ENCODE assay signal across 1 cellular context in the genomic region with DNA sequence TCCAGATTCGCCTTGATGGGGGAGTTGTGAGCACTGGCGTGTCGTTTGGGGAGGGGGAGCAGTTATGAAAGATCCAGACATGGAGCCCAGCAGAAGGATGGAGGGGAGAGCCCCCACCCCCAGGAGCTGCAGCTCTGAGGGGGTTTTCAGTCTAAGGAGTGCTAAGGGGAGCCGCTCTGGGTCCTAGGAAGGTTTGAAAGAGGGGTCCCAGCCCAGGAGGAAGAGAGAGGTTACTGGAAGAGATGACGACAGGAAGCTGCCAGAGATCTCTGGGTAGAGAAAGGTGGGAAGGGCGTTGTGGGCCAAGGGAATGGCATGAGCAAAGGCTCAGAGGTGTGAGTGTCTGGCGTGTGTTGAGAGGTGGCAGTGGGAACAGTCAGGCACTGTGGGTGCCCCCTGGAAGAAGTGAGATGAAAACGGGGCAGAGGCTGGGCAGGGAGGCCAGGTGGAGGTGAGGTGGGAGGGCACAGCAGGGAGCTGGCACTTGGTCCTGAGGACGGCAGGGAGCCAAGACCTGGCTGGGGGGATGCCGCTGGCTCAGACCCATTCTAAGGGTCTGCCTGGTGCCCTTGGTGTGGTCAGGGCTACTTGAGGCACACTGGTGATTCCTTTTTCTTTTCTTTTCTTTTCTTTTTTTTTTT.
TF ChIP-seq lines count a peak whose summit lies in the region.

No MANE protein-coding gene starts in this region.

TF ChIP-seq in HEK293, 187 proteins besides CTCF, POLR2A, EP300 and RAD21 (continued from another document and continues in another):
- peak; percentile 51 for TF ChIP-seq ZIC2 (tag by site-specific recombination; IDR thresholded peaks at IDR 0.05)
- peak; percentile 14; the same call in 1 of the 2 replicates for TF ChIP-seq ZBTB10 (tag by site-specific recombination; IDR thresholded peaks at IDR 0.05)
- no peak for TF ChIP-seq ZNF433 (tag by site-specific recombination; IDR thresholded peaks at IDR 0.05; ENCODE audit: low read depth)
- no peak for TF ChIP-seq ZNF704 (tag by site-specific recombination; IDR thresholded peaks at IDR 0.05)
- TF ChIP-seq ZNF626 (tag by site-specific recombination; IDR thresholded peaks at IDR 0.05): no peak
- TF ChIP-seq ZNF391 (tag by site-specific recombination; IDR thresholded peaks at IDR 0.05; ENCODE audit: borderline replicate concordance, low read depth): no peak
- TF ChIP-seq KLF17 (tag by site-specific recombination; IDR thresholded peaks at IDR 0.05): no peak
- TF ChIP-seq EGR2 (tag by site-specific recombination; IDR thresholded peaks at IDR 0.05; ENCODE audit: low read depth): no peak
- TF ChIP-seq ZNF843 (tag by site-specific recombination; IDR thresholded peaks at IDR 0.05): no peak
- no peak for TF ChIP-seq ZNF596 (tag by site-specific recombination; IDR thresholded peaks at IDR 0.05)
- TF ChIP-seq REPIN1 (tag by site-specific recombination; IDR thresholded peaks at IDR 0.05; ENCODE audit: low read depth): no peak
- no peak for TF ChIP-seq ZNF202 (tag by site-specific recombination; IDR thresholded peaks at IDR 0.05; ENCODE audit: borderline replicate concordance)
- TF ChIP-seq, protein P1, sequence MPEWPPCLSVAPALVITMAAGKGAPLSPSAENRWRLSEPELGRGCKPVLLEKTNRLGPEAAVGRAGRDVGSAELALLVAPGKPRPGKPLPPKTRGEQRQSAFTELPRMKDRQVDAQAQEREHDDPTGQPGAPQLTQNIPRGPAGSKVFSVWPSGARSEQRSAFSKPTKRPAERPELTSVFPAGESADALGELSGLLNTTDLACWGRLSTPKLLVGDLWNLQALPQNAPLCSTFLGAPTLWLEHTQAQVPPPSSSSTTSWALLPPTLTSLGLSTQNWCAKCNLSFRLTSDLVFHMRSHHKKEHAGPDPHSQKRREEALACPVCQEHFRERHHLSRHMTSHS (tag by site-specific recombination; IDR thresholded peaks at IDR 0.05): no peak
- TF ChIP-seq ZNF76 (tag by site-specific recombination; IDR thresholded peaks at IDR 0.05; ENCODE audit: borderline replicate concordance, low read depth): peak; percentile 66
- no peak for TF ChIP-seq ZEB2 (tag by site-specific recombination; IDR thresholded peaks at IDR 0.05)
- TF ChIP-seq SETDB1 (IDR thresholded peaks at IDR 0.05; ENCODE audit: insufficient read length, low read length): no peak
- TF ChIP-seq PRDM2 (tag by site-specific recombination; IDR thresholded peaks at IDR 0.05; ENCODE audit: borderline replicate concordance): no peak
- no peak for TF ChIP-seq ZNF707 (tag by site-specific recombination; IDR thresholded peaks at IDR 0.05)
- TF ChIP-seq BCL11B (tag by site-specific recombination; IDR thresholded peaks at IDR 0.05; ENCODE audit: low read depth): 0 out of 2 replicates have a peak, but pooled peaks have one; percentile 9
- no peak for TF ChIP-seq OVOL3 (tag by site-specific recombination; IDR thresholded peaks at IDR 0.05)
- TF ChIP-seq ZNF211 (tag by site-specific recombination; IDR thresholded peaks at IDR 0.05; ENCODE audit: low read depth): no peak
- TF ChIP-seq ZNF777 (tag by site-specific recombination; IDR thresholded peaks at IDR 0.05; ENCODE audit: borderline replicate concordance): no peak
- TF ChIP-seq HOXD13 (CRISPR knock-in tag; IDR thresholded peaks at IDR 0.05; ENCODE audit: borderline replicate concordance): no peak
- no peak for TF ChIP-seq ZNF404 (tag by site-specific recombination; IDR thresholded peaks at IDR 0.05)
- TF ChIP-seq ZNF677 (tag by site-specific recombination; IDR thresholded peaks at IDR 0.05): no peak
- no peak for TF ChIP-seq ZNF169 (tag by site-specific recombination; IDR thresholded peaks at IDR 0.05)
- 0 out of 2 replicates have a peak, but pooled peaks have one; percentile 25 for TF ChIP-seq PATZ1 (tag by site-specific recombination; IDR thresholded peaks at IDR 0.05)
- TF ChIP-seq, protein P2, sequence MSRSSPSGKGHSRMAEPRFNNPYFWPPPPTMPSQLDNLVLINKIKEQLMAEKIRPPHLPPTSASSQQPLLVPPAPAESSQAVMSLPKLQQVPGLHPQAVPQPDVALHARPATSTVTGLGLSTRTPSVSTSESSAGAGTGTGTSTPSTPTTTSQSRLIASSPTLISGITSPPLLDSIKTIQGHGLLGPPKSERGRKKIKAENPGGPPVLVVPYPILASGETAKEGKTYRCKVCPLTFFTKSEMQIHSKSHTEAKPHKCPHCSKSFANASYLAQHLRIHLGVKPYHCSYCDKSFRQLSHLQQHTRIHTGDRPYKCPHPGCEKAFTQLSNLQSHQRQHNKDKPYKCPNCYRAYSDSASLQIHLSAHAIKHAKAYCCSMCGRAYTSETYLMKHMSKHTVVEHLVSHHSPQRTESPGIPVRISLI (tag by site-specific recombination; IDR thresholded peaks at IDR 0.05): no peak
- TF ChIP-seq ZNF549 (tag by site-specific recombination; IDR thresholded peaks at IDR 0.05): no peak
- no peak for TF ChIP-seq ZNF571 (tag by site-specific recombination; IDR thresholded peaks at IDR 0.05)
- TF ChIP-seq ZNF426 (tag by site-specific recombination; IDR thresholded peaks at IDR 0.05): no peak
- peak; percentile 34; the same call in 1 of the 2 replicates for TF ChIP-seq ZNF366 (tag by site-specific recombination; conservative IDR thresholded peaks at IDR 0.05)
- no peak for TF ChIP-seq ZNF521 (tag by site-specific recombination; IDR thresholded peaks at IDR 0.05)
- TF ChIP-seq ZNF221 (tag by site-specific recombination; IDR thresholded peaks at IDR 0.05; ENCODE audit: borderline replicate concordance): no peak
- no peak for TF ChIP-seq ZNF623 (tag by site-specific recombination; IDR thresholded peaks at IDR 0.05)
- TF ChIP-seq GLI4 (tag by site-specific recombination; IDR thresholded peaks at IDR 0.05): no peak
- TF ChIP-seq KLF8 (tag by site-specific recombination; IDR thresholded peaks at IDR 0.05): no peak
- no peak for TF ChIP-seq ZNF174 (tag by site-specific recombination; IDR thresholded peaks at IDR 0.05)
- TF ChIP-seq ZNF660 (tag by site-specific recombination; IDR thresholded peaks at IDR 0.05): no peak
- TF ChIP-seq SP3 (tag by site-specific recombination; IDR thresholded peaks at IDR 0.05): no peak
- TF ChIP-seq, protein P3, sequence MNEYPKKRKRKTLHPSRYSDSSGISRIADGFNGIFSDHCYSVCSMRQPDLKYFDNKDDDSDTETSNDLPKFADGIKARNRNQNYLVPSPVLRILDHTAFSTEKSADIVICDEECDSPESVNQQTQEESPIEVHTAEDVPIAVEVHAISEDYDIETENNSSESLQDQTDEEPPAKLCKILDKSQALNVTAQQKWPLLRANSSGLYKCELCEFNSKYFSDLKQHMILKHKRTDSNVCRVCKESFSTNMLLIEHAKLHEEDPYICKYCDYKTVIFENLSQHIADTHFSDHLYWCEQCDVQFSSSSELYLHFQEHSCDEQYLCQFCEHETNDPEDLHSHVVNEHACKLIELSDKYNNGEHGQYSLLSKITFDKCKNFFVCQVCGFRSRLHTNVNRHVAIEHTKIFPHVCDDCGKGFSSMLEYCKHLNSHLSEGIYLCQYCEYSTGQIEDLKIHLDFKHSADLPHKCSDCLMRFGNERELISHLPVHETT (tag by site-specific recombination; IDR thresholded peaks at IDR 0.05): no peak
- TF ChIP-seq SALL2 (tag by site-specific recombination; IDR thresholded peaks at IDR 0.05; ENCODE audit: borderline replicate concordance): no peak
- no peak for TF ChIP-seq ZNF248 (tag by site-specific recombination; IDR thresholded peaks at IDR 0.05)
- no peak for TF ChIP-seq OSR2 (tag by site-specific recombination; IDR thresholded peaks at IDR 0.05)
- TF ChIP-seq ZNF2 (tag by site-specific recombination; IDR thresholded peaks at IDR 0.05): no peak
- TF ChIP-seq ZBTB7A (tag by site-specific recombination; IDR thresholded peaks at IDR 0.05; ENCODE audit: low read depth): 0 out of 2 replicates have a peak, but pooled peaks have one; percentile 29
